ENCODE assay signal across 9 cellular contexts in the genomic region with DNA sequence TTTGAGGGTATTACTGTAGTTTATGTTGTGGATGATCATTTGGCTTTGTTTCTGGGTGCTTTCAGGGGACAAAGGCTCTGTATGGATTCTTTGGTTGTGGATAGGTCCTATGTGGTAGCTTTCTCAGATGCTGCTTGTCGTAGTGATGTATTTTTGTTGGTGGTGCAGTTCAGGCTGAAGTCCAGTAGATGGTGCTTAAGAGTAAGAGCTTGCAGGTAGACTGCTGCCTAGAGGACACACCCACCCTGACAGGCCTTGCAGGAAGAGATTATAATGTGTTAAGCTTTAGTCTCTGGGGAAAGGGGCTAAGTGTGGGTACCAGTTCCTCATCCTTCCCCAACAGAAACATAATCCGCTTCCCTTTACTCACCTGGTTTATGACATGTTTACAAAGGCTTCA.
DNase-seq lines count a peak whose midpoint lies in the region; ATAC-seq and TF ChIP-seq lines count a peak whose summit lies in the region.
"Had no signal": no experiment of that assay in that cellular context is flagged by ENCODE, and none has a peak within 500 bp of the region (broad histone marks: within the 10 kb centered on the region; RNA-seq: fewer than 3 reads in every experiment).

No MANE protein-coding gene starts in this region.

- peak; percentile 75 for TF ChIP-seq CTCF in GM06990 (IDR thresholded peaks at IDR 0.05; ENCODE audit: insufficient read depth, low read length, poor library complexity, severe bottlenecking)
- peak; percentile 54 for TF ChIP-seq CTCF in epithelial cell of esophagus (IDR thresholded peaks at IDR 0.05; ENCODE audit: insufficient read depth, low read depth, low read length, missing control alignments)

- no peak overlapping the region for H3K27ac Mint-ChIP-seq in natural killer cell treated with Interleukin-12 subunit alpha and Interleukin-12 subunit beta and Interleukin-15 and Interleukin-18, amount 100 ng/mL, for 72 hours
- H3K27ac Mint-ChIP-seq: activated B cell treated with CpG ODN at 0.5 μM for 24 hours had no signal

- H3K4me3 ChIP-seq in GM06990 (replicated peaks; ENCODE audit: low read depth, low read length) (no peak overlapping the region), epithelial cell of esophagus (ENCODE audit: low read length) (no peak overlapping the region)

- H3K9me3 Mint-ChIP-seq in natural killer cell treated with Interleukin-12 subunit alpha and Interleukin-12 subunit beta and Interleukin-15 and Interleukin-18, amount 100 ng/mL, for 72 hours: peaks cover 29% of the 10 kb centered on the region

- no peaks in the 10 kb centered on the region for H3K27me3 Mint-ChIP-seq in natural killer cell treated with Interleukin-12 subunit alpha and Interleukin-12 subunit beta and Interleukin-15 and Interleukin-18, amount 100 ng/mL, for 72 hours
- H3K27me3 Mint-ChIP-seq: activated B cell treated with CpG ODN at 0.5 μM for 24 hours had no signal

- no peaks in the 10 kb centered on the region for H3K27me3 ChIP-seq in GM06990 (replicated peaks; ENCODE audit: control insufficient read depth, insufficient read depth, low read length)

- no peak overlapping the region for H3K4me3 Mint-ChIP-seq in natural killer cell treated with Interleukin-12 subunit alpha and Interleukin-12 subunit beta and Interleukin-15 and Interleukin-18, amount 100 ng/mL, for 72 hours
- H3K4me3 Mint-ChIP-seq: activated B cell treated with CpG ODN at 0.5 μM for 24 hours had no signal

- H3K36me3 ChIP-seq in GM06990 (ENCODE audit: control insufficient read depth, insufficient read depth, low read length): no peaks in the 10 kb centered on the region

- peaks cover 10% of the 10 kb centered on the region for H3K36me3 Mint-ChIP-seq in natural killer cell treated with Interleukin-12 subunit alpha and Interleukin-12 subunit beta and Interleukin-15 and Interleukin-18, amount 100 ng/mL, for 72 hours

- ATAC-seq in GM19455 (IDR thresholded peaks at IDR 0.05; ENCODE audit: unreplicated experiment) (peak; percentile 92), HG03442 (IDR thresholded peaks at IDR 0.05; ENCODE audit: unreplicated experiment) (peak; percentile 89), GM21381 (IDR thresholded peaks at IDR 0.05; ENCODE audit: unreplicated experiment) (no peak)
- no peak for ATAC-seq in natural killer cell treated with Interleukin-12 subunit alpha and Interleukin-12 subunit beta and Interleukin-15 and Interleukin-18, amount 100 ng/mL, for 72 hours

- DNase-seq in GM06990 (ENCODE audit: extremely low read depth, insufficient read length): no peak
- DNase-seq in NOMO-1 (lab: John Stamatoyannopoulos, UW; ENCODE audit: unreplicated experiment in 2 of 2): peak; percentile 22 to 52
- peak; percentile 60 for DNase-seq in epithelial cell of esophagus (ENCODE audit: low read depth)
- no peak for DNase-seq in mesenteric fat pad (ENCODE audit: low spot score)
- DNase-seq in natural killer cell treated with Interleukin-12 subunit alpha and Interleukin-12 subunit beta and Interleukin-15 and Interleukin-18, amount 100 ng/mL, for 72 hours (ENCODE audit: low spot score): no peak
- DNase-seq: activated B cell treated with CpG ODN at 0.5 μM for 24 hours had no signal

- H3K4me1 Mint-ChIP-seq in natural killer cell treated with Interleukin-12 subunit alpha and Interleukin-12 subunit beta and Interleukin-15 and Interleukin-18, amount 100 ng/mL, for 72 hours (ENCODE audit: low read depth in 2 of 2): no peaks in the 10 kb centered on the region
- H3K4me1 Mint-ChIP-seq: activated B cell treated with CpG ODN at 0.5 μM for 24 hours had no signal

Comparison
In these comparisons a context has a peak if more than half of its experiments do, and no peak if none do; other contexts are left out.
1. DNase-seq: peak in NOMO-1 (2 of 2) and epithelial cell of esophagus (single experiment); none in GM06990 (single experiment), mesenteric fat pad (single experiment) and natural killer cell treated with Interleukin-12 subunit alpha and Interleukin-12 subunit beta and Interleukin-15 and Interleukin-18, amount 100 ng/mL, for 72 hours (single experiment).
2. ATAC-seq: peak in GM19455 (single experiment) and HG03442 (single experiment); none in GM21381 (single experiment) and natural killer cell treated with Interleukin-12 subunit alpha and Interleukin-12 subunit beta and Interleukin-15 and Interleukin-18, amount 100 ng/mL, for 72 hours (0 of 2).